ENCODE assay signal across 2 cellular contexts in the genomic region with DNA sequence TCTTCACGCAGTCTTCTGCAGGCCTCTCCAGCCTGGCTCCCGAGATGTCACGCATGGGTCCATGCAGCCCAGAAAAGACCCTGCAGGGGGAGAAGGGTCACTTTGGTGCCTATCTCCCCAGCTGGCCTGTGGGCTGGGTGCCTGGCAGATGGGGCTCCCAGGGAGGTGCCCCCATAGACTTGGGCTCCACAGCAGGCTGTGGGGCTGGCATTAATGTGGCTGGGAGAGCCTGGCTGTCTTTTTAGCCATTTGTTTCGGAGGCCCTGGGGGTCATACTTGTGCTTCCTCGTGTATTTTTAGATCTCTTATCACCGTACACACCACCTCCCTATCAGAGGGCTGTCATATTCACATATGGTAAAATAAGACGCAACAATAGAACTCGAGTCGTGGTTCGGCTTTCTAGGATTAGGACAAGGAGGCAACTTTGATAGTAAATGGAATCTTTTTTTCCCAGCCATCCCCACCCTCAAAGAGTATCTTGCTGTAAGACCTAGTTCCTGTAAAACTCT.
TF ChIP-seq lines count a peak whose summit lies in the region.

No MANE protein-coding gene starts in this region.

TF ChIP-seq in HCT116, 20 proteins besides CTCF, POLR2A, EP300 and RAD21 (continued from another document):
- TF ChIP-seq, protein P1, sequence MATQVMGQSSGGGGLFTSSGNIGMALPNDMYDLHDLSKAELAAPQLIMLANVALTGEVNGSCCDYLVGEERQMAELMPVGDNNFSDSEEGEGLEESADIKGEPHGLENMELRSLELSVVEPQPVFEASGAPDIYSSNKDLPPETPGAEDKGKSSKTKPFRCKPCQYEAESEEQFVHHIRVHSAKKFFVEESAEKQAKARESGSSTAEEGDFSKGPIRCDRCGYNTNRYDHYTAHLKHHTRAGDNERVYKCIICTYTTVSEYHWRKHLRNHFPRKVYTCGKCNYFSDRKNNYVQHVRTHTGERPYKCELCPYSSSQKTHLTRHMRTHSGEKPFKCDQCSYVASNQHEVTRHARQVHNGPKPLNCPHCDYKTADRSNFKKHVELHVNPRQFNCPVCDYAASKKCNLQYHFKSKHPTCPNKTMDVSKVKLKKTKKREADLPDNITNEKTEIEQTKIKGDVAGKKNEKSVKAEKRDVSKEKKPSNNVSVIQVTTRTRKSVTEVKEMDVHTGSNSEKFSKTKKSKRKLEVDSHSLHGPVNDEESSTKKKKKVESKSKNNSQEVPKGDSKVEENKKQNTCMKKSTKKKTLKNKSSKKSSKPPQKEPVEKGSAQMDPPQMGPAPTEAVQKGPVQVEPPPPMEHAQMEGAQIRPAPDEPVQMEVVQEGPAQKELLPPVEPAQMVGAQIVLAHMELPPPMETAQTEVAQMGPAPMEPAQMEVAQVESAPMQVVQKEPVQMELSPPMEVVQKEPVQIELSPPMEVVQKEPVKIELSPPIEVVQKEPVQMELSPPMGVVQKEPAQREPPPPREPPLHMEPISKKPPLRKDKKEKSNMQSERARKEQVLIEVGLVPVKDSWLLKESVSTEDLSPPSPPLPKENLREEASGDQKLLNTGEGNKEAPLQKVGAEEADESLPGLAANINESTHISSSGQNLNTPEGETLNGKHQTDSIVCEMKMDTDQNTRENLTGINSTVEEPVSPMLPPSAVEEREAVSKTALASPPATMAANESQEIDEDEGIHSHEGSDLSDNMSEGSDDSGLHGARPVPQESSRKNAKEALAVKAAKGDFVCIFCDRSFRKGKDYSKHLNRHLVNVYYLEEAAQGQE (IDR thresholded peaks at IDR 0.05; ENCODE audit: low read depth): no peak
- TF ChIP-seq ELF1 (IDR thresholded peaks at IDR 0.05; ENCODE audit: borderline replicate concordance, low read depth): no peak
- no peak for TF ChIP-seq POLR2AphosphoS5 (IDR thresholded peaks at IDR 0.05; ENCODE audit: low read depth, low read length)
- TF ChIP-seq EGR1 (IDR thresholded peaks at IDR 0.05; ENCODE audit: low read depth): no peak
- TF ChIP-seq TCF7L2 (IDR thresholded peaks at IDR 0.05; ENCODE audit: borderline replicate concordance, extremely low read depth, insufficient read depth, insufficient read length): no peak
- TF ChIP-seq, protein P2, sequence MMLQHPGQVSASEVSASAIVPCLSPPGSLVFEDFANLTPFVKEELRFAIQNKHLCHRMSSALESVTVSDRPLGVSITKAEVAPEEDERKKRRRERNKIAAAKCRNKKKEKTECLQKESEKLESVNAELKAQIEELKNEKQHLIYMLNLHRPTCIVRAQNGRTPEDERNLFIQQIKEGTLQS (IDR thresholded peaks at IDR 0.05): no peak
- TF ChIP-seq EZH2phosphoT487 (IDR thresholded peaks at IDR 0.05; ENCODE audit: borderline replicate concordance): no peak
- TF ChIP-seq CEBPB (IDR thresholded peaks at IDR 0.05; ENCODE audit: low read depth): no peak
- TF ChIP-seq SP1 (IDR thresholded peaks at IDR 0.05; ENCODE audit: low read depth): no peak
- no peak for TF ChIP-seq MAX (IDR thresholded peaks at IDR 0.05)

TF ChIP-seq in WTC11, 78 proteins besides CTCF, POLR2A, EP300 and RAD21 (continued from another document):
- TF ChIP-seq, protein P3, sequence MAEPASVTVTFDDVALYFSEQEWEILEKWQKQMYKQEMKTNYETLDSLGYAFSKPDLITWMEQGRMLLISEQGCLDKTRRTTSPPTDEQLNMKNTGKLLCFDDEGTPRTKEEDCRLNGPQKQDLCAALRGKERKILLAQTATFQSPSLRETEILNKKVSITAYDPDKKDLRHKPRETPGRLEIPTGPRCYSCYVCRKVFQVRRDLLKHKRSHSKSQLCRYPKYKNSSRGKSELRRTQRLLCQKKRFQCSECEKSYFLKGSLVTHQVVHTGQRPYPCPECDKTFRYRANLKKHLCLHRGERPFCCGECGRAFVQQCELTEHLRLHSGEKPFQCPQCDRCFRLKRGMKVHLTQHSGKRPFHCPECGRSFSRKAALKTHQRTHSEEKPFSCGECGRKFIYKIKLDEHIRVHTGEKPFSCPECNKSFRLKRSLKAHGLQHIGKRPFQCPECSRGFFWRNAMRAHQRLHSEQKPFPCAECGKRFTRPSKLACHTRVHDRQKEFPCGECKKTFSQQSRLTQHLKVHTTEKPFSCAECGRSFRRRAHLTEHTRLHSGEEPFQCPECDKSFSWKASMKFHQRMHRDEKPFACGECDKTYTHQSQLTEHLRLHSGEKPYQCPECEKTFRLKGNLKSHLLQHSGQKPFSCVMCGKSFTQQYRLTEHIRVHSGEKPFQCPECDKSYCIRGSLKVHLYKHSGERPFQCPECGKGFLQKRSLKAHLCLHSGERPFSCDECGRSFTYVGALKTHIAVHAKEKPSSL (CRISPR knock-in tag; conservative IDR thresholded peaks at IDR 0.05): no peak
- no peak for TF ChIP-seq ZNF423 (CRISPR knock-in tag; IDR thresholded peaks at IDR 0.05)
- TF ChIP-seq ZNF396 (CRISPR knock-in tag; IDR thresholded peaks at IDR 0.05; ENCODE audit: borderline replicate concordance): no peak
- TF ChIP-seq ZNF138 (CRISPR knock-in tag; conservative IDR thresholded peaks at IDR 0.05): no peak
